In genomic region chr11:65401803-65402248, GRCh38 we compare ENCODE assay signal across 1 cellular context.
TF ChIP-seq lines count a peak whose summit lies in the region.

No MANE protein-coding gene starts in this region.

TF ChIP-seq in endothelial cell of umbilical vein, 7 proteins besides CTCF, POLR2A, EP300 and RAD21:
- no peak for TF ChIP-seq JUN (IDR thresholded peaks at IDR 0.05; ENCODE audit: borderline replicate concordance, insufficient read depth, insufficient read length, low read depth)
